8 cellular contexts compared by ENCODE assay signal in genomic region chr15:50910426-50910795, GRCh38. TPM values are rescaled to one million over a fixed set of nuclear protein-coding genes. Genes with fewer than 3 reads are reported as not detected.
DNase-seq lines count a peak whose midpoint lies in the region; ATAC-seq and TF ChIP-seq lines count a peak whose summit lies in the region.
"Not testable (repeated sequence)": the region's sequence is repeated elsewhere in the genome, so short reads cannot be mapped to it uniquely, and the experiment has no call there.

No MANE protein-coding gene starts in this region.

- not testable (repeated sequence) for H3K9me3 Mint-ChIP-seq in activated T-cell treated with anti-CD3 and anti-CD28 coated beads, Interleukin-2, amount 50 U/mL, for 72 hours; naive thymus-derived CD4-positive, alpha-beta T cell; stimulated activated naive CD8-positive, alpha-beta T cell treated with anti-CD3 and anti-CD28 coated beads, Interleukin-15, Interleukin-2, amounts not matched to agents 100 ng/mL and 50 ng/mL, for 24 hours

- H3K4me1 ChIP-seq in mammary epithelial cell (ENCODE audit: insufficient read depth, low read length): peaks cover 24% of the 10 kb centered on the region
- not testable (repeated sequence) for H3K4me1 ChIP-seq in naive thymus-derived CD4-positive, alpha-beta T cell (ENCODE audit: control insufficient read depth in 2 of 2, insufficient read depth in 2 of 2, low read length in 2 of 2)

- peaks cover 24% of the 10 kb centered on the region for H3K36me3 ChIP-seq in mammary epithelial cell (ENCODE audit: insufficient read depth, low read length)
- H3K36me3 ChIP-seq in naive thymus-derived CD4-positive, alpha-beta T cell (ENCODE audit: control insufficient read depth in 2 of 3, insufficient read depth in 3 of 3, low read length in 3 of 3): peaks cover 0 to 19% (median 0%) of the 10 kb centered on the region in 3 experiments

- not testable (repeated sequence) for ATAC-seq in activated T-cell treated with anti-CD3 and anti-CD28 coated beads, Interleukin-2, amount 50 U/mL, for 72 hours (replicated peaks in 1 of 2); naive thymus-derived CD4-positive, alpha-beta T cell

- not testable (repeated sequence) for H3K27ac Mint-ChIP-seq in activated T-cell treated with anti-CD3 and anti-CD28 coated beads, Interleukin-2, amount 50 U/mL, for 72 hours
- H3K27ac Mint-ChIP-seq in naive thymus-derived CD4-positive, alpha-beta T cell: peak overlapping the region in 1 of 9 donors; percentile 66
- H3K27ac Mint-ChIP-seq in stimulated activated naive CD8-positive, alpha-beta T cell treated with anti-CD3 and anti-CD28 coated beads, Interleukin-15, Interleukin-2, amounts not matched to agents 100 ng/mL and 50 ng/mL, for 24 hours: peak overlapping the region; percentile 49

- H3K9ac ChIP-seq in mammary epithelial cell (ENCODE audit: insufficient read depth, low read length): not testable (repeated sequence)

- not testable (repeated sequence) for H3K36me3 Mint-ChIP-seq in activated T-cell treated with anti-CD3 and anti-CD28 coated beads, Interleukin-2, amount 50 U/mL, for 72 hours (ENCODE audit: insufficient read depth in 2 of 2)
- H3K36me3 Mint-ChIP-seq in naive thymus-derived CD4-positive, alpha-beta T cell: peaks cover 0 to 15% (median 8%) of the 10 kb centered on the region in 5 donors
- H3K36me3 Mint-ChIP-seq in stimulated activated naive CD8-positive, alpha-beta T cell treated with anti-CD3 and anti-CD28 coated beads, Interleukin-15, Interleukin-2, amounts not matched to agents 100 ng/mL and 50 ng/mL, for 24 hours (ENCODE audit: low read depth): peaks cover 29% of the 10 kb centered on the region

- H3K27me3 Mint-ChIP-seq in activated T-cell treated with anti-CD3 and anti-CD28 coated beads, Interleukin-2, amount 50 U/mL, for 72 hours (ENCODE audit: low read depth); naive thymus-derived CD4-positive, alpha-beta T cell; stimulated activated naive CD8-positive, alpha-beta T cell treated with anti-CD3 and anti-CD28 coated beads, Interleukin-15, Interleukin-2, amounts not matched to agents 100 ng/mL and 50 ng/mL, for 24 hours: not testable (repeated sequence)

- H3K4me2 ChIP-seq in mammary epithelial cell (ENCODE audit: insufficient read depth, low read depth, low read length): peak overlapping the region; percentile 96

- peak overlapping the region; percentile 92 to 95 for H3K4me3 Mint-ChIP-seq in activated T-cell treated with anti-CD3 and anti-CD28 coated beads, Interleukin-2, amount 50 U/mL, for 72 hours
- H3K4me3 Mint-ChIP-seq in naive thymus-derived CD4-positive, alpha-beta T cell: peak overlapping the region; percentile 48 to 96 (median 85)
- H3K4me3 Mint-ChIP-seq in stimulated activated naive CD8-positive, alpha-beta T cell treated with anti-CD3 and anti-CD28 coated beads, Interleukin-15, Interleukin-2, amounts not matched to agents 100 ng/mL and 50 ng/mL, for 24 hours: peak overlapping the region; percentile 99

- intact Hi-C loops in mammary epithelial cell (cut with micrococcal nuclease); naive thymus-derived CD4-positive, alpha-beta T cell (cut with micrococcal nuclease): not testable (repeated sequence)

- DNase-seq in AG10803 (ENCODE audit: low read depth) (peak; percentile 97), GM04504 (ENCODE audit: low read depth) (peak; percentile 82), RKO (ENCODE audit: low spot score) (peak; percentile 25), mammary epithelial cell (peak; percentile 88), fibroblast of pulmonary artery (ENCODE audit: low read depth) (peak; percentile 87)
- DNase-seq in activated T-cell treated with anti-CD3 and anti-CD28 coated beads, Interleukin-2, amount 50 U/mL, for 72 hours; naive thymus-derived CD4-positive, alpha-beta T cell: not testable (repeated sequence)

- POLR2A ChIA-PET in naive thymus-derived CD4-positive, alpha-beta T cell (lab: Charles Lee): interaction anchor here (0.6 kb wide), 1 partner anchor 287 kb away, joined by 3 read pairs; no protein-coding TSS in a partner anchor

- not testable (repeated sequence) for H2AFZ ChIP-seq in mammary epithelial cell (ENCODE audit: low read depth, low read length)

- H4K20me1 ChIP-seq in mammary epithelial cell (ENCODE audit: insufficient read depth, low read length): not testable (repeated sequence)

- peak overlapping the region; percentile 87 for H3K27ac ChIP-seq in mammary epithelial cell (ENCODE audit: insufficient read depth, low read depth, low read length)
- not testable (repeated sequence) for H3K27ac ChIP-seq in naive thymus-derived CD4-positive, alpha-beta T cell (ENCODE audit: low read depth, low read length)

- H3K4me1 Mint-ChIP-seq in activated T-cell treated with anti-CD3 and anti-CD28 coated beads, Interleukin-2, amount 50 U/mL, for 72 hours (ENCODE audit: low read depth): not testable (repeated sequence)
- H3K4me1 Mint-ChIP-seq in naive thymus-derived CD4-positive, alpha-beta T cell: peaks cover 11 to 39% (median 27%) of the 10 kb centered on the region in 7 donors
- peaks cover 37% of the 10 kb centered on the region for H3K4me1 Mint-ChIP-seq in stimulated activated naive CD8-positive, alpha-beta T cell treated with anti-CD3 and anti-CD28 coated beads, Interleukin-15, Interleukin-2, amounts not matched to agents 100 ng/mL and 50 ng/mL, for 24 hours (ENCODE audit: low read depth)

- not testable (repeated sequence) for TF ChIP-seq CTCF in AG10803 (conservative IDR thresholded peaks at IDR 0.05; ENCODE audit: low read length); mammary epithelial cell (conservative IDR thresholded peaks at IDR 0.05 in 1 of 2, IDR thresholded peaks at IDR 0.05 in 1 of 2; ENCODE audit: extremely low read depth in 1 of 2, insufficient read depth in 1 of 2, low read depth in 1 of 2, low read length in 2 of 2); fibroblast of pulmonary artery (IDR thresholded peaks at IDR 0.05; ENCODE audit: low read length, missing control alignments)

- not testable (repeated sequence) for BruUV-seq in mammary epithelial cell (replicated peaks; lab: Mats Ljungman, UMichigan)

- H3K4me3 ChIP-seq in AG10803 (ENCODE audit: low read length); mammary epithelial cell (replicated peaks in 1 of 3; ENCODE audit: insufficient read depth in 1 of 3, low read depth in 2 of 3, low read length in 3 of 3); naive thymus-derived CD4-positive, alpha-beta T cell (ENCODE audit: low read length): not testable (repeated sequence)
- H3K4me3 ChIP-seq in fibroblast of pulmonary artery (replicated peaks; ENCODE audit: low read depth, low read length): peak overlapping the region; percentile 82

- CTCF ChIA-PET in mammary epithelial cell (lab: Charles Lee; ENCODE audit: low non-redundant PET): not testable (repeated sequence)
- CTCF ChIA-PET in naive thymus-derived CD4-positive, alpha-beta T cell (lab: Charles Lee): interaction anchor here (2.1 kb wide), 1 partner anchor 234 kb away, joined by 4 read pairs; no protein-coding TSS in a partner anchor

- not testable (repeated sequence) for H3K27me3 ChIP-seq in mammary epithelial cell (ENCODE audit: insufficient read depth, low read length); naive thymus-derived CD4-positive, alpha-beta T cell (ENCODE audit: control insufficient read depth in 2 of 2, insufficient read depth in 2 of 2, low read length in 2 of 2)

- H3K9me3 ChIP-seq in mammary epithelial cell (replicated peaks; ENCODE audit: insufficient read depth, low read length); naive thymus-derived CD4-positive, alpha-beta T cell (ENCODE audit: control insufficient read depth in 2 of 3, low read length in 3 of 3): not testable (repeated sequence)

- in situ Hi-C loops in mammary epithelial cell (cut with MboI; ENCODE audit: low sequenced_read_pairs in 2 of 2): loop anchor here in 1 of 2 donors (25.0 kb wide), 1 partner anchor 748 kb away; no protein-coding TSS in a partner anchor

- WGBS in mammary epithelial cell (ENCODE audit: low coverage, missing lambda C conversion rate): 2% methylated on average over 3 of the region's 3 CpGs

- H3K79me2 ChIP-seq in mammary epithelial cell (ENCODE audit: insufficient read depth, low read length): peaks cover 45% of the 10 kb centered on the region

- dilution Hi-C loops in mammary epithelial cell (cut with HindIII; ENCODE audit: low sequenced_read_pairs): not testable (repeated sequence)

RNA-seq across cellular contexts. Expression of gene AP4E1, which starts 1.9 kb away (rescaled TPM):
- 10 to 100 TPM; 13.3 to 17.1 TPM for total RNA-seq in activated T-cell treated with anti-CD3 and anti-CD28 coated beads, Interleukin-2, amount 50 U/mL, for 72 hours
- 10 to 100 TPM; 21.3 to 21.4 TPM for total RNA-seq in mammary epithelial cell
- 4.1 TPM for polyA plus RNA-seq in mammary epithelial cell
- 7.6 TPM for polyA minus RNA-seq in mammary epithelial cell
- 10 to 100 TPM in 4 of 5 experiments, 1 to 10 TPM in 1; 9.9 to 13.8 (median 12.5) TPM for total RNA-seq in naive thymus-derived CD4-positive, alpha-beta T cell
- polyA plus RNA-seq in naive thymus-derived CD4-positive, alpha-beta T cell: 1 to 10 TPM; 3.0 to 5.4 TPM
